ENCODE assay signal across 12 cellular contexts in the genomic region with DNA sequence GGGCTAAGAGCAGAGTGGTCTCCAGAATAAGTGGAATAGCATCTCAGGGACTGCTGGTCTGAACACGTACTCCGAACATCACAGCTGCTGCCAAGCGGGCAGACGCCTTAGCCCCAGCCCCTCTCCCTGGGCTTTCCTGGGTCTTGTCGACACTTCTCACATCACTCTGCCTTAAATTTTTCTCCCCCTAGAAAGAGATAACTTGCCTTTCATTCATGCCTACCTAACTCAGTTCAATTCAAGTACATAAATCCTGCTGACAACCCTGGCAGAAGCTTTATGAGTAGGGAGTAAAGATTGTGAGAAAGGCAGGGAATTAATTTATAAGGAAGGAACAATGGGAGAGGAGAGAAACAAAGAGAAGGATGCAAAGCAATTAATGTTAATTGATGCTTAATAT.
DNase-seq lines count a peak whose midpoint lies in the region; TF ChIP-seq lines count a peak whose summit lies in the region.
"Had no signal": no experiment of that assay in that cellular context is flagged by ENCODE, and none has a peak within 500 bp of the region (broad histone marks: within the 10 kb centered on the region; RNA-seq: fewer than 3 reads in every experiment).

No MANE protein-coding gene starts in this region.

- no peaks in the 10 kb centered on the region for H3K36me3 Mint-ChIP-seq in osteocyte (ENCODE audit: unreplicated experiment)
- H3K36me3 Mint-ChIP-seq: CD4-positive, CD25-positive, alpha-beta regulatory T cell had no signal

- DNase-seq in NCI-H1694 treated with DMSO at 0.1 percent for 48 hours (lab: John Stamatoyannopoulos, UW): peak; percentile 57
- no peak for DNase-seq in NCI-H1694 (lab: John Stamatoyannopoulos, UW)
- DNase-seq in left kidney (ENCODE audit: low read depth, low spot score): peak; percentile 62
- peak; percentile 52 for DNase-seq in retina
- no peak for DNase-seq in NCI-H82 (lab: John Stamatoyannopoulos, UW)
- no peak for DNase-seq in epidermal melanocyte (ENCODE audit: insufficient read length, low spot score)
- no peak for DNase-seq in osteocyte (ENCODE audit: extremely low spot score, unreplicated experiment)
- DNase-seq: 8988T; CD4-positive, CD25-positive, alpha-beta regulatory T cell; DMS53; GF-D8 had no signal

- no peak overlapping the region for H3K4me3 Mint-ChIP-seq in osteocyte (ENCODE audit: unreplicated experiment)
- H3K4me3 Mint-ChIP-seq: CD4-positive, CD25-positive, alpha-beta regulatory T cell; IgD-negative memory B cell had no signal

- H3K27me3 Mint-ChIP-seq in osteocyte (ENCODE audit: unreplicated experiment): no peaks in the 10 kb centered on the region

- H3K9me3 Mint-ChIP-seq in osteocyte (ENCODE audit: unreplicated experiment): no peaks in the 10 kb centered on the region

- no peak for TF ChIP-seq CTCF in osteocyte (IDR thresholded peaks at IDR 0.05)

- H3K27ac Mint-ChIP-seq in osteocyte (ENCODE audit: unreplicated experiment): no peak overlapping the region
- H3K27ac Mint-ChIP-seq: CD4-positive, CD25-positive, alpha-beta regulatory T cell; IgD-negative memory B cell had no signal

- H3K4me1 Mint-ChIP-seq in osteocyte (ENCODE audit: unreplicated experiment): peaks cover 19% of the 10 kb centered on the region
- H3K4me1 Mint-ChIP-seq: CD4-positive, CD25-positive, alpha-beta regulatory T cell had no signal

Comparison
In these comparisons a context has a peak if more than half of its experiments do, and no peak if none do; other contexts are left out.
1. DNase-seq: peak in NCI-H1694 treated with DMSO at 0.1 percent for 48 hours (single experiment), left kidney (single experiment) and retina (single experiment); none in NCI-H1694 (single experiment), NCI-H82 (single experiment), epidermal melanocyte (single experiment) and osteocyte (single experiment).